Comparison of ENCODE assay signal across 8 cellular contexts in the genomic region with DNA sequence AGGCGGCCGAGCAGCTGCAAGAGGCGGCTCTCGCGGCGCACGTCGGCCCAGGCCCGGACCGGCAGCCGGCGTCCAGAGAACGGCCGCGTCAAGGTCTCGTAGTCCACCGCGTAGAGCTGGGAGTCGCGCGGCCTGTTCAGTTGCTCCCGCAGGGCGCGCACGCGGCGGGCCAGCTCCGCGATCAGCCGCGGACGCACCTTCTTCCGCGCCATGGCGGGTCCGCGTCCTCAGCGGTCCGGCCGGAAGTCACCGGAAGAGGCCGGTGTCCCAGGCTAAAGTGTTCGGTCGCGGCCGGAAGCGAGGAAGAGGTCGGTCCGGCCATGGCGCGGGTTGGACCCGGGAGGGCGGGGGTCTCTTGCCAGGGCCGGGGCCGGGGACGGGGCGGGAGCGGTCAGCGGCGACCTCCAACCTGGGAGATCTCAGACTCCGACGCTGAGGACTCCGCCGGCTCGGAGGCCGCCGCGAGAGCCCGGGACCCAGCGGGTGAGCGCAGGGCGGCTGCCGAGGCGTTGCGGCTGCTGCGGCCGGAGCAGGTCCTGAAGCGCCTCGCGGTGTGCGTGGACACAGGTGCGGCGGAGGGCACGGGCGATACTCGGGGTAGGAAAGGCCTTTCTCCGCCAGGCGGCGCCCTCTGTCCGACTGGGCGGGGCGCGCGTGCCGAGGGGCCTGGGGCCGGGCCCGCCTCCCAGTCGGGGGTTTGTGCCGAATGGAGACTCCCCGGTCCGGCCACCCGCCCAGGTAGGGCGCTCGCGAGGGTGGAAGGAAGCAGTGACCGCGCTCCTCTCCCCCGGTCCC. TPM values are rescaled to one million over a fixed set of nuclear protein-coding genes. Genes with fewer than 3 reads are reported as not detected.
DNase-seq lines count a peak whose midpoint lies in the region; ATAC-seq and TF ChIP-seq lines count a peak whose summit lies in the region.

MRPS34 (minus strand) TSS at position 227 of the 795 bp plus-strand sequence; CDS start at position 212, 15 bp downstream.

- H3K36me3 Mint-ChIP-seq in nephron progenitor cell (ENCODE audit: low read depth), result no peaks in the 10 kb centered on the region
- H3K36me3 Mint-ChIP-seq in stimulated activated naive CD8-positive, alpha-beta T cell treated with anti-CD3 and anti-CD28 coated beads, Interleukin-15, Interleukin-2, amounts not matched to agents 100 ng/mL and 50 ng/mL, for 24 hours (ENCODE audit: low read depth), result peaks cover 10% of the 10 kb centered on the region

- peak within 1 kb of the TSS; percentile 93 for H3K9ac ChIP-seq in Karpas-422 (ENCODE audit: low read length)

- DNase-seq in CMK (ENCODE audit: low read depth) (peak; percentile 74), Karpas-422 (peak; percentile 96), RPMI8226 (peak; percentile 96), fibroblast of the aortic adventitia (ENCODE audit: low read depth) (peak; percentile 83), nephron progenitor cell (peak; percentile 93)
- peak; percentile 70 for DNase-seq in activated T-helper 9 cell treated with anti-CD3 and anti-CD28 coated beads, Interleukin-2, amount 50 U/mL, for 16 hours (ENCODE audit: low read depth)

- no peaks in the 10 kb centered on the region for H3K9me3 Mint-ChIP-seq in nephron progenitor cell
- no peaks in the 10 kb centered on the region for H3K9me3 Mint-ChIP-seq in stimulated activated naive CD8-positive, alpha-beta T cell treated with anti-CD3 and anti-CD28 coated beads, Interleukin-15, Interleukin-2, amounts not matched to agents 100 ng/mL and 50 ng/mL, for 24 hours

- peak; percentile 30 for ATAC-seq in GM21367 (IDR thresholded peaks at IDR 0.05; ENCODE audit: unreplicated experiment)

- peak within 1 kb of the TSS; percentile 77 for H3K27ac ChIP-seq in Karpas-422 (ENCODE audit: low read length)

- H3K4me1 ChIP-seq in Karpas-422 (ENCODE audit: low read length), result peaks cover 29% of the 10 kb centered on the region

- H3K9me2 ChIP-seq in Karpas-422 (replicated peaks; ENCODE audit: insufficient read depth, low read length), result no peaks in the 10 kb centered on the region

- peaks cover 49% of the 10 kb centered on the region for H3K79me2 ChIP-seq in Karpas-422 (ENCODE audit: low read length)

- H3K27me3 ChIP-seq in Karpas-422 (ENCODE audit: low read length), result no peaks in the 10 kb centered on the region

- H3K4me3 Mint-ChIP-seq in nephron progenitor cell, result peak within 1 kb of the TSS; percentile 96
- H3K4me3 Mint-ChIP-seq in stimulated activated naive CD8-positive, alpha-beta T cell treated with anti-CD3 and anti-CD28 coated beads, Interleukin-15, Interleukin-2, amounts not matched to agents 100 ng/mL and 50 ng/mL, for 24 hours, result peak within 1 kb of the TSS; percentile 100

- H2AFZ ChIP-seq in Karpas-422 (ENCODE audit: low read length), result peak within 1 kb of the TSS; percentile 43; the same call in 1 of the 2 replicates

- peak within 1 kb of the TSS; percentile 43 for H3K27ac Mint-ChIP-seq in nephron progenitor cell
- H3K27ac Mint-ChIP-seq in stimulated activated naive CD8-positive, alpha-beta T cell treated with anti-CD3 and anti-CD28 coated beads, Interleukin-15, Interleukin-2, amounts not matched to agents 100 ng/mL and 50 ng/mL, for 24 hours, result peak within 1 kb of the TSS; percentile 99

- peak; percentile 66 for TF ChIP-seq CTCF in fibroblast of the aortic adventitia (IDR thresholded peaks at IDR 0.05; ENCODE audit: insufficient read depth, low read length)
- peak; percentile 87 for TF ChIP-seq CTCF in nephron progenitor cell (IDR thresholded peaks at IDR 0.05)

- peak within 1 kb of the TSS; percentile 97 for H3K4me2 ChIP-seq in Karpas-422 (ENCODE audit: low read depth, low read length, poor library complexity, severe bottlenecking)

- H3K36me3 ChIP-seq in Karpas-422 (ENCODE audit: insufficient read depth, low read length), result peaks cover 2% of the 10 kb centered on the region

- no peaks in the 10 kb centered on the region for H3K27me3 Mint-ChIP-seq in nephron progenitor cell (ENCODE audit: low read depth, poor library complexity)
- no peaks in the 10 kb centered on the region for H3K27me3 Mint-ChIP-seq in stimulated activated naive CD8-positive, alpha-beta T cell treated with anti-CD3 and anti-CD28 coated beads, Interleukin-15, Interleukin-2, amounts not matched to agents 100 ng/mL and 50 ng/mL, for 24 hours

- H3K9me3 ChIP-seq in Karpas-422 (ENCODE audit: low read length), result no peaks in the 10 kb centered on the region

- H4K20me1 ChIP-seq in Karpas-422 (ENCODE audit: insufficient read depth, low read depth, low read length), result peaks cover 17% of the 10 kb centered on the region

- peaks cover 13% of the 10 kb centered on the region for H3K4me1 Mint-ChIP-seq in nephron progenitor cell
- peaks cover 18% of the 10 kb centered on the region for H3K4me1 Mint-ChIP-seq in stimulated activated naive CD8-positive, alpha-beta T cell treated with anti-CD3 and anti-CD28 coated beads, Interleukin-15, Interleukin-2, amounts not matched to agents 100 ng/mL and 50 ng/mL, for 24 hours (ENCODE audit: low read depth)

- H3K4me3 ChIP-seq in Karpas-422 (ENCODE audit: low read length) (peak within 1 kb of the TSS; percentile 86), fibroblast of the aortic adventitia (ENCODE audit: low read depth, low read length) (peak within 1 kb of the TSS; percentile 84)

RNA-seq across cellular contexts. Expression of gene MRPS34, which starts in this region (rescaled TPM):
- 101 and 177 TPM in 2 replicates for total RNA-seq in Karpas-422 (2014; rRNA removed; shearing (Covaris generic); ENCODE audit: low replicate concordance)
- total RNA-seq in fibroblast of the aortic adventitia (ENCODE audit: low replicate concordance), result 50.9 and 59.8 TPM in 2 replicates

Comparison
In these comparisons a context has a peak if more than half of its experiments do, and no peak if none do; other contexts are left out.
1. Peak in every context shown above with its lines: DNase-seq, ATAC-seq, H3K4me3 ChIP-seq and H3K27ac ChIP-seq.